ENCODE assay signal across 21 cellular contexts in the genomic region with DNA sequence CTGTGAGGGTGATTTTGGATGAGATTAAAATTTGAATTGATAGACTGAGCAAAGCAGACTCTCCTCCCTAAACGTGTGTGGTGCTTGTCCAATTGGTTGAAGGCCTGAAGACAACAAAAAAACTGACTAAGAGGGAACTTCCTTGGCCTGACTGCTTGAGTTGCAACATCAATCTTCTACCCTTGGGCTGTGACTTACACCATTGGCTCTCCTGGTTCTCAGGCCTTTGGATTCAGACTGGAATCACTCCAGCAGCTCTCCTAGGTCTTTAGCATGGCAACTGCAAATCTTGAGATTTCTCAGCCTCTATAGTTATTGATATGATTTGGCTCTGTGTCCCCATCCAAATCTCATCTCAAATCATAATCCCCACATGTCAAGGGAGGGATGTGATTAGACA. TPM values are rescaled to one million over a fixed set of nuclear protein-coding genes. Genes with fewer than 3 reads are reported as not detected.
"Had no signal": no experiment of that assay in that cellular context is flagged by ENCODE, and none has a peak within 500 bp of the region (broad histone marks: within the 10 kb centered on the region; RNA-seq: fewer than 3 reads in every experiment).

No MANE protein-coding gene starts in this region.

- H3K27ac ChIP-seq: gastroesophageal sphincter, heart right ventricle, neutrophil, pancreas, right lobe of liver, stomach had no signal

- H3K9me3 ChIP-seq: mucosa of descending colon, neutrophil, pancreas, right lobe of liver, stomach had no signal

- H3K9me3 Mint-ChIP-seq: activated T-cell treated with anti-CD3 and anti-CD28 coated beads, Interleukin-2, amount 50 U/mL, for 72 hours; effector memory CD8-positive, alpha-beta T cell; memory B cell; naive B cell; stimulated activated effector memory CD8-positive, alpha-beta T cell treated with anti-CD3 and anti-CD28 coated beads, Interleukin-12 subunit alpha, Interleukin-12 subunit beta, amount 100 ng/mL, for 72 hours had no signal

- ATAC-seq: activated T-cell treated with anti-CD3 and anti-CD28 coated beads, Interleukin-2, amount 50 U/mL, for 72 hours; effector memory CD8-positive, alpha-beta T cell; gastroesophageal sphincter; heart right ventricle; left ventricle myocardium superior; mucosa of descending colon; pancreas; right lobe of liver; stimulated activated effector memory CD8-positive, alpha-beta T cell treated with anti-CD3 and anti-CD28 coated beads, Interleukin-12 subunit alpha, Interleukin-12 subunit beta, amount 100 ng/mL, for 72 hours; T-helper 17 cell had no signal

- H3K4me3 Mint-ChIP-seq: activated T-cell treated with anti-CD3 and anti-CD28 coated beads, Interleukin-2, amount 50 U/mL, for 72 hours; effector memory CD8-positive, alpha-beta T cell; memory B cell; naive B cell; stimulated activated effector memory CD8-positive, alpha-beta T cell treated with anti-CD3 and anti-CD28 coated beads, Interleukin-12 subunit alpha, Interleukin-12 subunit beta, amount 100 ng/mL, for 72 hours; T-helper 17 cell; type B pancreatic cell had no signal

- H3K36me3 ChIP-seq: gastroesophageal sphincter, heart right ventricle, neutrophil, pancreas, right lobe of liver, stomach had no signal

- H3K36me3 Mint-ChIP-seq: memory B cell; naive B cell; stimulated activated effector memory CD8-positive, alpha-beta T cell treated with anti-CD3 and anti-CD28 coated beads, Interleukin-12 subunit alpha, Interleukin-12 subunit beta, amount 100 ng/mL, for 72 hours had no signal

- H3K4me3 ChIP-seq: gastroesophageal sphincter, heart right ventricle, mucosa of descending colon, pancreas, right lobe of liver, smooth muscle cell, stomach had no signal

- H3K27ac Mint-ChIP-seq: activated T-cell treated with anti-CD3 and anti-CD28 coated beads, Interleukin-2, amount 50 U/mL, for 72 hours; effector memory CD8-positive, alpha-beta T cell; memory B cell; naive B cell; stimulated activated effector memory CD8-positive, alpha-beta T cell treated with anti-CD3 and anti-CD28 coated beads, Interleukin-12 subunit alpha, Interleukin-12 subunit beta, amount 100 ng/mL, for 72 hours; T-helper 17 cell; type B pancreatic cell had no signal

- H3K4me2 ChIP-seq: smooth muscle cell had no signal

- H3K27me3 ChIP-seq: gastroesophageal sphincter, pancreas, right lobe of liver had no signal

- DNase-seq: activated CD4-positive, alpha-beta T cell treated with anti-CD3 and anti-CD28 coated beads, Interleukin-2, amount 50 U/mL, for 4 hours; activated effector memory CD4-positive, alpha-beta T cell treated with anti-CD3 and anti-CD28 coated beads, Interleukin-2, amount 50 U/mL, for 16 hours; activated naive CD4-positive, alpha-beta T cell treated with anti-CD3 and anti-CD28 coated beads, Interleukin-2, amount 50 U/mL, for 16 hours; activated T-cell treated with anti-CD3 and anti-CD28 coated beads, Interleukin-2, amount 50 U/mL, for 72 hours; effector memory CD8-positive, alpha-beta T cell; heart right ventricle; left ventricle myocardium superior; mucosa of descending colon; naive B cell; pancreas; right lobe of liver; stimulated activated CD4-positive, alpha-beta T cell treated with anti-CD3 and anti-CD28 coated beads, Interleukin-4, amount 100 ng/mL, for 24 hours; stomach; T-helper 17 cell had no signal

RNA-seq across cellular contexts. Expression of a gene that starts 49.7 kb away (rescaled TPM):
- total RNA-seq: activated CD8-positive, alpha-beta memory T cell treated with anti-CD3 and anti-CD28 coated beads for 36 hours; activated T-cell treated with anti-CD3 and anti-CD28 coated beads, Interleukin-2, amount 50 U/mL, for 72 hours had no signal
